30 cellular contexts compared by ENCODE assay signal in the genomic region with DNA sequence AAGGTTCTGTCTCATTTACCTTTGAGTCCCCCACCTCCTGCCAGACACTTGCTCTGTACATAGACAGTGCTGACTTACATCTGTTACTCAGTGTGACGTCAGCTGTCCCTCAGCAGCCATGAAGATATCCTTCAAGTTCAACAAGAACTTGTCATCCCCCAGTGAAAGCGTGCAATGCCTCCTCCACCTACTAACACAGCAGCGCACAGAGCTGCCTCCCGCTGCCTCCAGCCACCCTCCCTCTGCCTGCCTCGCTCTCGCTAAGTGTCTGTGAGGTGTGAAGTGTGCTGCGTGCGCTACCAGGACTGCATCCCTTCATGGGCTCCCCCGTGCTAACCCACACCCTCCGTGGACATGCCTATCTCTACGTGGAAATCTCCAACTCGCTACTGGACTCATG.
DNase-seq lines count a peak whose midpoint lies in the region; ATAC-seq and TF ChIP-seq lines count a peak whose summit lies in the region.
"Had no signal": no experiment of that assay in that cellular context is flagged by ENCODE, and none has a peak within 500 bp of the region (broad histone marks: within the 10 kb centered on the region; RNA-seq: fewer than 3 reads in every experiment).

No MANE protein-coding gene starts in this region.

- WGBS in H9 (ENCODE audit: extremely low coverage, insufficient read length, low lambda C conversion rate) = no CpG with 5 or more reads among the region's 12 CpGs
- 87 to 90% (median 88%) methylated on average over 12 of the region's 12 CpGs for WGBS in spleen, 5 donors

- H3K9me3 ChIP-seq in H9 (ENCODE audit: control insufficient read depth, low read depth, low read length) (no peaks in the 10 kb centered on the region), spleen (no peaks in the 10 kb centered on the region)
- H3K9me3 ChIP-seq: esophagus squamous epithelium, heart left ventricle, testis had no signal

- H3K4me1 ChIP-seq in H9 (ENCODE audit: insufficient read depth, low read length) (no peaks in the 10 kb centered on the region), spleen (no peaks in the 10 kb centered on the region)
- H3K4me1 ChIP-seq: esophagus squamous epithelium, foreskin keratinocyte, heart left ventricle, testis had no signal

- H3T11ph ChIP-seq in H9 (ENCODE audit: low read length) = no peak overlapping the region

- no peak overlapping the region for H2AK5ac ChIP-seq in H9 (ENCODE audit: insufficient read length, low read length)

- no peak for ATAC-seq in left lobe of liver
- ATAC-seq: foreskin keratinocyte, heart left ventricle, natural killer cell, PC-3 had no signal

- no peak overlapping the region for H4K8ac ChIP-seq in H9 (replicated peaks; ENCODE audit: insufficient read length, low read depth, low read length)

- POLR2A ChIA-PET in HEK293T (lab: Yijun Ruan, JAX) = no interaction called here

- no peak overlapping the region for H2BK120ac ChIP-seq in H9 (ENCODE audit: low read depth, low read length, poor library complexity, severe bottlenecking)

- CTCF ChIA-PET in HEK293T (lab: Yijun Ruan, JAX) = no interaction called here

- H2BK15ac ChIP-seq in H9 (ENCODE audit: low read depth, low read length) = no peak overlapping the region

- no peak overlapping the region for H3K4ac ChIP-seq in H9 (ENCODE audit: low read depth, low read length)

- H3K23me2 ChIP-seq in H9 (ENCODE audit: insufficient read length, low read depth, low read length, poor library complexity, severe bottlenecking) = no peaks in the 10 kb centered on the region

- no peaks in the 10 kb centered on the region for H3K79me2 ChIP-seq in H9 (ENCODE audit: insufficient read depth, low read length)

- no peaks in the 10 kb centered on the region for H3K36me3 Mint-ChIP-seq in CD14-positive monocyte
- H3K36me3 Mint-ChIP-seq in H9 (ENCODE audit: insufficient read depth in 1 of 3, low read depth in 3 of 3) = no peaks in the 10 kb centered on the region
- H3K36me3 Mint-ChIP-seq: natural killer cell had no signal

- peaks cover 3% of the 10 kb centered on the region for H4K20me1 ChIP-seq in H9 (ENCODE audit: control insufficient read depth, insufficient read depth, insufficient read length)

- H3K18ac ChIP-seq in H9 (ENCODE audit: insufficient read length, low read depth, low read length) = no peak overlapping the region

- H3K27ac Mint-ChIP-seq in CD14-positive monocyte (no peak overlapping the region), H9 (no peak overlapping the region)
- H3K27ac Mint-ChIP-seq: activated CD4-positive, alpha-beta memory T cell treated with anti-CD3 and anti-CD28 coated beads, Interleukin-2, amount 10 ng/mL, durations not matched to agents 7 days and 5 days; natural killer cell had no signal

- H3K27me3 Mint-ChIP-seq in CD14-positive monocyte (ENCODE audit: low read depth in 3 of 3) = peaks cover 0 to 3% (median 2%) of the 10 kb centered on the region in 3 donors
- H3K27me3 Mint-ChIP-seq in H9 (ENCODE audit: low read depth) = peaks cover 18% of the 10 kb centered on the region
- H3K27me3 Mint-ChIP-seq: activated CD4-positive, alpha-beta memory T cell treated with anti-CD3 and anti-CD28 coated beads, Interleukin-2, amount 10 ng/mL, durations not matched to agents 7 days and 5 days had no signal

- intact Hi-C loops in CD14-positive monocyte (cut with micrococcal nuclease) = no loop called here
- intact Hi-C loops in spleen (cut with DNase I; ENCODE audit: low total_unique reads) = no loop called here

- H3K27me3 ChIP-seq in H9 (ENCODE audit: insufficient read depth, low read length) (no peaks in the 10 kb centered on the region), spleen (replicated peaks in 1 of 7) (peaks cover 0 to 29% (median 0%) of the 10 kb centered on the region in 7 donors)
- H3K27me3 ChIP-seq: foreskin keratinocyte, testis had no signal

- H4K91ac ChIP-seq in H9 (ENCODE audit: insufficient read length, low read depth, low read length) = no peak overlapping the region

- H3K36me3 ChIP-seq in spleen = no peaks in the 10 kb centered on the region
- H3K36me3 ChIP-seq: esophagus squamous epithelium, heart left ventricle had no signal

- H3K9me3 Mint-ChIP-seq in CD14-positive monocyte (peaks cover 0 to 3% (median 2%) of the 10 kb centered on the region in 7 donors), H9 (no peaks in the 10 kb centered on the region; a peak in 1 of 5 replicates)
- H3K9me3 Mint-ChIP-seq: natural killer cell had no signal

- H2AFZ ChIP-seq in H9 (ENCODE audit: low read length) = no peak overlapping the region

- H3K4me2 ChIP-seq in H9 (ENCODE audit: insufficient read depth, insufficient read length, low read length) = no peak overlapping the region

- no peaks in the 10 kb centered on the region for H3K4me1 Mint-ChIP-seq in CD14-positive monocyte
- H3K4me1 Mint-ChIP-seq in H9 = no peaks in the 10 kb centered on the region; a peak in 1 of 4 replicates
- H3K4me1 Mint-ChIP-seq: activated CD4-positive, alpha-beta memory T cell treated with anti-CD3 and anti-CD28 coated beads, Interleukin-2, amount 10 ng/mL, durations not matched to agents 7 days and 5 days; natural killer cell had no signal

- no peak for TF ChIP-seq POLR2A in spleen (IDR thresholded peaks at IDR 0.05)

- no peak overlapping the region for H2BK12ac ChIP-seq in H9 (ENCODE audit: insufficient read length, low read depth, low read length)

- H3K14ac ChIP-seq in H9 (ENCODE audit: insufficient read depth, low read length) = no peak overlapping the region; the same call in 1 of the 2 replicates

- H3K56ac ChIP-seq in H9 (ENCODE audit: insufficient read length, low read depth, low read length) = no peak overlapping the region

- H2BK20ac ChIP-seq in H9 (ENCODE audit: low read depth, low read length, poor library complexity, severe bottlenecking) = no peak overlapping the region

- no peak overlapping the region for H2BK5ac ChIP-seq in H9 (ENCODE audit: insufficient read length, low read length)

- no peak overlapping the region for H4K5ac ChIP-seq in H9 (ENCODE audit: insufficient read length, low read depth, low read length)

- H3K23ac ChIP-seq in H9 (ENCODE audit: insufficient read length, low read depth, low read length) = no peak overlapping the region

- TF ChIP-seq CTCF in CD14-positive monocyte (IDR thresholded peaks at IDR 0.05) (no peak), H9 (conservative IDR thresholded peaks at IDR 0.05) (no peak), spleen (IDR thresholded peaks at IDR 0.05 in 8 of 11, conservative IDR thresholded peaks at IDR 0.05 in 3 of 11) (no peak)

- H3K79me1 ChIP-seq in H9 (ENCODE audit: insufficient read depth, low read depth, low read length, poor library complexity, severe bottlenecking) = no peaks in the 10 kb centered on the region

- DNase-seq in CD14-positive monocyte (ENCODE audit: low spot score) (peak; percentile 22), H9 (peak; percentile 14), left lobe of liver (ENCODE audit: low spot score) (peak; percentile 4), spleen (peak; percentile 59), NCI-H1436 treated with DMSO at 0.1 percent for 48 hours (lab: John Stamatoyannopoulos, UW) (no peak), HEK293T (ENCODE audit: extremely low spot score) (no peak)
- DNase-seq in stimulated activated CD4-positive, alpha-beta T cell treated with anti-CD3 and anti-CD28 coated beads, Interleukin-2, amount 100 ng/mL, for 24 hours = no peak
- DNase-seq: activated CD4-positive, alpha-beta memory T cell treated with anti-CD3 and anti-CD28 coated beads, Interleukin-2, amount 10 ng/mL, durations not matched to agents 7 days and 5 days; activated CD4-positive, alpha-beta T cell treated with anti-CD3 and anti-CD28 coated beads for 1 hour; activated gamma-delta T cell; activated T-cell treated with anti-CD3 and anti-CD28 coated beads for 4 hours; DMS153; esophagus squamous epithelium; foreskin keratinocyte; HCEC 1CT; KG1; kidney; MM.1S; natural killer cell; NCI-H1105 treated with DMSO at 0.1 percent for 48 hours; NCI-H2029; NCI-H524 treated with DMSO at 0.1 percent for 48 hours; PC-3; SHP77; stimulated activated naive CD4-positive, alpha-beta T cell treated with Interleukin-2 at 50 U/mL for 16 hours; T-helper 2 cell had no signal

- H3K9ac ChIP-seq in H9 (ENCODE audit: extremely low read depth, insufficient read length, low read length) = no peak overlapping the region

- no peak overlapping the region for H3K4me3 ChIP-seq in spleen
- H3K4me3 ChIP-seq: esophagus squamous epithelium, heart left ventricle, skin epidermis, testis had no signal

- no peak overlapping the region for H3K4me3 Mint-ChIP-seq in CD14-positive monocyte
- H3K4me3 Mint-ChIP-seq in H9 = peak overlapping the region in 1 of 2 experiments; percentile 48; a peak in 1 of 5 replicates
- H3K4me3 Mint-ChIP-seq: activated CD4-positive, alpha-beta memory T cell treated with anti-CD3 and anti-CD28 coated beads, Interleukin-2, amount 10 ng/mL, durations not matched to agents 7 days and 5 days; natural killer cell had no signal

- H3K27ac ChIP-seq in H9 (ENCODE audit: insufficient read length, low read depth, low read length) (no peak overlapping the region), spleen (no peak overlapping the region)
- H3K27ac ChIP-seq: esophagus squamous epithelium, foreskin keratinocyte, heart left ventricle, HL-60, skin epidermis, testis had no signal

TF ChIP-seq in HEK293T, 16 proteins besides CTCF, POLR2A, EP300 and RAD21:
- TF ChIP-seq, protein P1, sequence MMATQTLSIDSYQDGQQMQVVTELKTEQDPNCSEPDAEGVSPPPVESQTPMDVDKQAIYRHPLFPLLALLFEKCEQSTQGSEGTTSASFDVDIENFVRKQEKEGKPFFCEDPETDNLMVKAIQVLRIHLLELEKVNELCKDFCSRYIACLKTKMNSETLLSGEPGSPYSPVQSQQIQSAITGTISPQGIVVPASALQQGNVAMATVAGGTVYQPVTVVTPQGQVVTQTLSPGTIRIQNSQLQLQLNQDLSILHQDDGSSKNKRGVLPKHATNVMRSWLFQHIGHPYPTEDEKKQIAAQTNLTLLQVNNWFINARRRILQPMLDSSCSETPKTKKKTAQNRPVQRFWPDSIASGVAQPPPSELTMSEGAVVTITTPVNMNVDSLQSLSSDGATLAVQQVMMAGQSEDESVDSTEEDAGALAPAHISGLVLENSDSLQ (IDR thresholded peaks at IDR 0.05) = no peak
- TF ChIP-seq FOXK2 (IDR thresholded peaks at IDR 0.05) (no peak), FOXM1 (IDR thresholded peaks at IDR 0.05; ENCODE audit: borderline replicate concordance) (no peak), LEF1 (IDR thresholded peaks at IDR 0.05; ENCODE audit: borderline replicate concordance) (no peak), BHLHE40 (IDR thresholded peaks at IDR 0.05; ENCODE audit: borderline replicate concordance) (no peak)

Comparison
In these comparisons a context has a peak if more than half of its experiments do, and no peak if none do; other contexts are left out.
1. DNase-seq: peak in CD14-positive monocyte (single experiment), H9 (single experiment), left lobe of liver (single experiment) and spleen (single experiment); none in NCI-H1436 treated with DMSO at 0.1 percent for 48 hours (single experiment), stimulated activated CD4-positive, alpha-beta T cell treated with anti-CD3 and anti-CD28 coated beads, Interleukin-2, amount 100 ng/mL, for 24 hours (0 of 2) and HEK293T (single experiment).